ENCODE assay signal across 1 cellular context in genomic region chr5:41598011-41598410, GRCh38.
TF ChIP-seq lines count a peak whose summit lies in the region.

No MANE protein-coding gene starts in this region.

TF ChIP-seq in IMR-90, 13 proteins besides CTCF, POLR2A, EP300 and RAD21 (continued from another document):
- TF ChIP-seq, protein P1, sequence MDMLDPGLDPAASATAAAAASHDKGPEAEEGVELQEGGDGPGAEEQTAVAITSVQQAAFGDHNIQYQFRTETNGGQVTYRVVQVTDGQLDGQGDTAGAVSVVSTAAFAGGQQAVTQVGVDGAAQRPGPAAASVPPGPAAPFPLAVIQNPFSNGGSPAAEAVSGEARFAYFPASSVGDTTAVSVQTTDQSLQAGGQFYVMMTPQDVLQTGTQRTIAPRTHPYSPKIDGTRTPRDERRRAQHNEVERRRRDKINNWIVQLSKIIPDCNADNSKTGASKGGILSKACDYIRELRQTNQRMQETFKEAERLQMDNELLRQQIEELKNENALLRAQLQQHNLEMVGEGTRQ (IDR thresholded peaks at IDR 0.05; ENCODE audit: low read depth, low read length): no peak
- no peak for TF ChIP-seq CEBPB (IDR thresholded peaks at IDR 0.05; ENCODE audit: low read depth, low read length)
- TF ChIP-seq MXI1 (IDR thresholded peaks at IDR 0.05; ENCODE audit: borderline replicate concordance, low read depth, low read length): no peak
- TF ChIP-seq ELK1 (IDR thresholded peaks at IDR 0.05; ENCODE audit: borderline replicate concordance, low read depth, low read length): no peak
- TF ChIP-seq BHLHE40 (IDR thresholded peaks at IDR 0.05; ENCODE audit: low read depth, low read length): no peak
- no peak for TF ChIP-seq MAFK (IDR thresholded peaks at IDR 0.05; ENCODE audit: low read depth, low read length)
